Comparison of ENCODE assay signal across 22 cellular contexts in the genomic region with DNA sequence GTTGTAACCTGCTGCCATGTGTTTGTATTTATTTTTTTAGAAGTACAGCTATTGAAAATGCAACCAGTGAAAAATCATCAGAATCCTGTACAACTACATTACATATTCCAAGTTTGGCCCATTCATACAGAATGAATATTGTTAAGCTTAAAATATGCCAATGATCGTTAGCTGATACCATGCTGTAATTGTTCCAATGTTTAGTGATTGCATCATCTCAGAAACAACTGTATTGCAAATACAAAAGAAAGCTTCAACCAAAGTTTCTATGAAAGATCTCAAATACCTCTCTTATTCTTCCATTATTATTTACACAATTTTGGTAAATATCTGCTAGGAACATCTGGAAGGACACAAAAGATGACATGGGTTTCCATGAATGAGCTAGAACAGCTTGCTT. TPM values are rescaled to one million over a fixed set of nuclear protein-coding genes. Genes with fewer than 3 reads are reported as not detected.
DNase-seq lines count a peak whose midpoint lies in the region; ATAC-seq, FAIRE-seq and TF ChIP-seq lines count a peak whose summit lies in the region.
"Had no signal": no experiment of that assay in that cellular context is flagged by ENCODE, and none has a peak within 500 bp of the region (broad histone marks: within the 10 kb centered on the region; RNA-seq: fewer than 3 reads in every experiment).

No MANE protein-coding gene starts in this region.

- H3K27me3 ChIP-seq in HepG2 (ENCODE audit: control insufficient read depth in 1 of 2, insufficient read depth in 2 of 2, low read length in 2 of 2) (no peaks in the 10 kb centered on the region), right lobe of liver (no peaks in the 10 kb centered on the region), K562 (ENCODE audit: control insufficient read depth in 2 of 2, insufficient read depth in 2 of 2, low read length in 2 of 2) (no peaks in the 10 kb centered on the region)
- H3K27me3 ChIP-seq: BLaER1 had no signal

- no peak overlapping the region for H3K4me3 ChIP-seq in HepG2 (replicated peaks in 1 of 3; ENCODE audit: insufficient read depth in 1 of 3, low read depth in 2 of 3, low read length in 3 of 3)
- H3K4me3 ChIP-seq in right lobe of liver: no peak overlapping the region
- H3K4me3 ChIP-seq in K562: no peak overlapping the region
- no peak overlapping the region for H3K4me3 ChIP-seq in fibroblast of mammary gland (ENCODE audit: control insufficient read depth, low read depth, low read length)
- no peak overlapping the region for H3K4me3 ChIP-seq in kidney (ENCODE audit: low read length in 2 of 2)
- H3K4me3 ChIP-seq: BLaER1, HAP-1 had no signal

- BruUV-seq in HepG2 (replicated peaks; lab: Mats Ljungman, UMichigan) (no TSS peak), K562 (replicated peaks; lab: Mats Ljungman, UMichigan) (no TSS peak)

- H3K9me1 ChIP-seq in K562 (ENCODE audit: control insufficient read depth, insufficient read depth, low read length): no peaks in the 10 kb centered on the region

- TF ChIP-seq CTCF in HepG2 (CRISPR knock-in tag; IDR thresholded peaks at IDR 0.05) (no peak), right lobe of liver (IDR thresholded peaks at IDR 0.05) (no peak), K562 (IDR thresholded peaks at IDR 0.05 in 2 of 3, conservative IDR thresholded peaks at IDR 0.05 in 1 of 3; ENCODE audit: insufficient read depth in 2 of 3, low read depth in 1 of 3, low read length in 3 of 3) (no peak), fibroblast of mammary gland (conservative IDR thresholded peaks at IDR 0.05; ENCODE audit: control insufficient read depth, insufficient read depth, low read depth, low read length) (no peak), kidney (IDR thresholded peaks at IDR 0.05; ENCODE audit: borderline replicate concordance, extremely low read depth, insufficient read depth) (no peak)

- ATAC-seq in HepG2 (no peak), right lobe of liver (no peak), K562 (no peak)
- ATAC-seq: CD8-positive, alpha-beta T cell had no signal

- 0% methylated on average over 1 of the region's 1 CpG for WGBS in HepG2 (ENCODE audit: low lambda C conversion rate)
- WGBS in right lobe of liver (ENCODE audit: insufficient coverage, low coverage, low lambda C conversion rate, missing lambda C conversion rate): 32% methylated on average over 1 of the region's 1 CpG
- 0% methylated on average over 1 of the region's 1 CpG for WGBS in K562 (ENCODE audit: insufficient coverage, low coverage, missing lambda C conversion rate)

- H4K20me1 ChIP-seq in HepG2 (ENCODE audit: insufficient read depth, low read length) (no peaks in the 10 kb centered on the region), K562 (replicated peaks; ENCODE audit: control insufficient read depth, insufficient read depth, low read length) (no peaks in the 10 kb centered on the region)
- H4K20me1 ChIP-seq: BLaER1 had no signal

- CTCF ChIA-PET in HepG2 (lab: Yijun Ruan, JAX; ENCODE audit: low intra/inter-chr PET ratio, low total read pairs) (no interaction called here), K562 (lab: Yijun Ruan, JAX; ENCODE audit: low intra/inter-chr PET ratio) (no interaction called here)

- H3K36me3 ChIP-seq in HepG2 (replicated peaks in 1 of 2; ENCODE audit: control insufficient read depth in 1 of 2, insufficient read depth in 2 of 2, low read length in 2 of 2) (no peaks in the 10 kb centered on the region), right lobe of liver (no peaks in the 10 kb centered on the region), K562 (ENCODE audit: control insufficient read depth, insufficient read depth, low read length) (no peaks in the 10 kb centered on the region), kidney (ENCODE audit: control insufficient read depth in 1 of 2, insufficient read depth in 2 of 2, low read length in 2 of 2) (no peaks in the 10 kb centered on the region)
- H3K36me3 ChIP-seq: BLaER1, HAP-1 had no signal

- DNase-seq in HepG2 (ENCODE audit: low spot score): no peak
- DNase-seq in right lobe of liver: no peak
- no peak for DNase-seq in K562 (ENCODE audit: extremely low read depth in 1 of 4, low spot score in 3 of 4)
- peak; percentile 2 for DNase-seq in fibroblast of mammary gland (ENCODE audit: low read depth)
- DNase-seq in kidney: no peak
- DNase-seq in Kasumi-1 (lab: John Stamatoyannopoulos, UW): no peak
- DNase-seq in HuH-7.5 (ENCODE audit: low spot score): no peak
- DNase-seq in GM19238 (ENCODE audit: insufficient read length, low spot score): no peak
- DNase-seq: Caco-2; CD4-positive, CD25-positive, alpha-beta regulatory T cell; CD8-positive, alpha-beta T cell; DMS153; DND-41; GOT3; HFFc6 had no signal

- H3K27ac ChIP-seq in HepG2 (ENCODE audit: extremely low read length, insufficient read depth, low read length) (no peak overlapping the region), right lobe of liver (no peak overlapping the region), K562 (ENCODE audit: extremely low read depth, low read depth, low read length) (no peak overlapping the region), kidney (ENCODE audit: low read depth in 2 of 2, low read length in 2 of 2) (no peak overlapping the region)
- H3K27ac ChIP-seq: 22Rv1, BLaER1, C4-2B had no signal

- FAIRE-seq in HepG2 (lab: Jason Lieb, UNC) (no peak), K562 (lab: Jason Lieb, UNC) (no peak), kidney (lab: Jason Lieb, UNC) (peak; percentile 13)
- FAIRE-seq: G401.6, GM12892, GM19239 had no signal

- in situ Hi-C loops in HepG2 (cut with HindIII; ENCODE audit: extremely low pct_ligation_motif_present, low pct_unique_long_range_greater_than_20kb): no loop called here
- in situ Hi-C loops in K562 (cut with MboI): no loop called here

- TF ChIP-seq POLR2A in HepG2 (IDR thresholded peaks at IDR 0.05; ENCODE audit: insufficient read depth in 1 of 2, low read depth in 2 of 2, low read length in 2 of 2) (no peak), right lobe of liver (IDR thresholded peaks at IDR 0.05) (no peak), K562 (conservative IDR thresholded peaks at IDR 0.05) (no peak)

- H3K4me1 ChIP-seq in HepG2 (ENCODE audit: insufficient read depth, low read length): no peaks in the 10 kb centered on the region
- H3K4me1 ChIP-seq in right lobe of liver: no peaks in the 10 kb centered on the region
- no peaks in the 10 kb centered on the region for H3K4me1 ChIP-seq in K562 (replicated peaks in 1 of 2; ENCODE audit: control insufficient read depth in 2 of 2, insufficient read depth in 2 of 2, low read length in 2 of 2)
- no peaks in the 10 kb centered on the region for H3K4me1 ChIP-seq in kidney (ENCODE audit: control insufficient read depth in 1 of 2, insufficient read depth in 1 of 2, low read depth in 1 of 2, low read length in 2 of 2)
- H3K4me1 ChIP-seq: BLaER1, Caco-2, HAP-1 had no signal

- no peaks in the 10 kb centered on the region for H3K79me2 ChIP-seq in HepG2 (ENCODE audit: insufficient read depth, low read length)
- no peaks in the 10 kb centered on the region for H3K79me2 ChIP-seq in K562 (ENCODE audit: control insufficient read depth, insufficient read depth, low read length)

- H2AFZ ChIP-seq in HepG2 (ENCODE audit: low read length) (no peak overlapping the region), K562 (ENCODE audit: low read depth, low read length) (no peak overlapping the region)

- no peak for TF ChIP-seq EP300 in HepG2 (IDR thresholded peaks at IDR 0.05; ENCODE audit: low read depth in 2 of 2, low read length in 2 of 2)
- no peak for TF ChIP-seq EP300 in HepG2 (CRISPR knock-in tag; IDR thresholded peaks at IDR 0.05; ENCODE audit: borderline replicate concordance)
- no peak for TF ChIP-seq EP300 in K562 (IDR thresholded peaks at IDR 0.05; ENCODE audit: low read length)

- POLR2A ChIA-PET in HepG2 (lab: Yijun Ruan, JAX) (no interaction called here), K562 (lab: Yijun Ruan, JAX) (no interaction called here)

- H3K9ac ChIP-seq in HepG2 (ENCODE audit: insufficient read depth, low read depth, low read length): no peak overlapping the region
- H3K9ac ChIP-seq in K562 (ENCODE audit: insufficient read depth in 1 of 2, low read depth in 2 of 2, low read length in 2 of 2): no peak overlapping the region
- H3K9ac ChIP-seq in kidney (ENCODE audit: low read length in 2 of 2): no peak overlapping the region
- H3K9ac ChIP-seq: BLaER1 had no signal

- intact Hi-C loops in HepG2 (cut with micrococcal nuclease; ENCODE audit: unreplicated experiment): no loop called here
- intact Hi-C loops in right lobe of liver (cut with DNase I): no loop called here
- intact Hi-C loops in K562 (cut with micrococcal nuclease): no loop called here
- intact Hi-C loops in kidney (cut with DNase I): no loop called here

- TF ChIP-seq RAD21 in HepG2 (CRISPR knock-in tag; IDR thresholded peaks at IDR 0.05) (no peak), K562 (CRISPR knock-in tag; conservative IDR thresholded peaks at IDR 0.05 in 1 of 2, IDR thresholded peaks at IDR 0.05 in 1 of 2) (no peak)

- H3K9me3 ChIP-seq in HepG2 (ENCODE audit: low read length) (no peaks in the 10 kb centered on the region), right lobe of liver (no peaks in the 10 kb centered on the region), K562 (replicated peaks; ENCODE audit: control insufficient read depth, insufficient read depth, low read depth, low read length) (no peaks in the 10 kb centered on the region), kidney (ENCODE audit: control insufficient read depth in 1 of 2, low read length in 2 of 2) (no peaks in the 10 kb centered on the region)
- H3K9me3 ChIP-seq: BLaER1, Caco-2, HAP-1 had no signal

- H3K4me2 ChIP-seq in HepG2 (ENCODE audit: low read depth, low read length) (no peak overlapping the region), K562 (ENCODE audit: insufficient read depth, low read length) (no peak overlapping the region)
- H3K4me2 ChIP-seq: BLaER1 had no signal

RNA-seq across cellular contexts. Expression of a gene that starts 51.6 kb away (rescaled TPM):
- total RNA-seq in HepG2 (2016; rRNA removed; fragmentation: Illumina TruSeq; extraction: Trizol) (17.7 and 33.1 TPM in 2 replicates), right lobe of liver (10 to 100 TPM; 21.9 to 43.4 (median 34.5) TPM), K562 (2014; rRNA removed) (0.14 and 0.16 TPM in 2 replicates), K562 (2014; rRNA removed; fragmentation: Illumina TruSeq; extraction: Trizol) (0.16 and 0.18 TPM in 2 replicates), K562 (2015; rRNA removed; fragmentation: Illumina TruSeq; extraction: Trizol) (0.79 and 0.98 TPM in 2 replicates), K562 (2021) (0.31 and 0.65 TPM in 2 replicates), kidney (36.4 TPM)
- 1.7 and 1.8 TPM in 2 replicates for total RNA-seq in HepG2 (2016; cell fraction: cytosol; rRNA removed; fragmentation: Illumina TruSeq; extraction: Trizol; ENCODE audit: low read depth)
- 16.4 and 31.6 TPM in 2 replicates for total RNA-seq in HepG2 (2016; cell fraction: insoluble cytoplasmic fraction; rRNA removed; fragmentation: Illumina TruSeq; extraction: Trizol)
- 6.7 and 7.8 TPM in 2 replicates for total RNA-seq in HepG2 (2016; cell fraction: membrane; rRNA removed; fragmentation: Illumina TruSeq; extraction: Trizol)
- total RNA-seq in HepG2 (2016; cell fraction: nucleus; rRNA removed; fragmentation: Illumina TruSeq; extraction: Trizol): 47.1 and 48.3 TPM in 2 replicates
- polyA plus RNA-seq in HepG2 (2011; rRNA removed) (22.3 and 26.0 TPM in 2 replicates), K562 (2011; rRNA removed) (0.05 and 0.06 TPM in 2 replicates), K562 (2014; fragmentation: Illumina TruSeq; extraction: Trizol) (0.15 TPM in 1 of 2 replicates, not detected in the other), K562 (2014; fragmentation: Nextera tagmentation; extraction: Ambion mirVana) (under 1 TPM in 1 of 2 experiments, not detected in 1; 0.03 TPM), K562 (2014; rRNA removed) (0.03 TPM in 1 of 2 replicates, not detected in the other), kidney (ENCODE audit: insufficient read depth, low read depth, low replicate concordance) (15.1 TPM)
- polyA plus RNA-seq in HepG2 (2011; cell fraction: cytosol; rRNA removed): 9.5 and 15.0 TPM in 2 replicates
- 13.1 and 13.6 TPM in 2 replicates for polyA plus RNA-seq in HepG2 (2011; cell fraction: nucleus; rRNA removed)
- polyA plus RNA-seq in HepG2 (2012): 48.2 and 66.0 TPM in 2 replicates
- polyA plus RNA-seq in HepG2 (2016; cell fraction: cytosol; fragmentation: Illumina TruSeq; extraction: Trizol; ENCODE audit: low read depth): 1.1 TPM in 2 replicates
- 13.5 and 13.7 TPM in 2 replicates for polyA plus RNA-seq in HepG2 (2016; cell fraction: insoluble cytoplasmic fraction; fragmentation: Illumina TruSeq; extraction: Trizol; ENCODE audit: low read depth)
- 2.9 and 3.2 TPM in 2 replicates for polyA plus RNA-seq in HepG2 (2016; cell fraction: membrane; fragmentation: Illumina TruSeq; extraction: Trizol; ENCODE audit: low read depth)
- polyA plus RNA-seq in HepG2 (2016; cell fraction: nucleus; fragmentation: Illumina TruSeq; extraction: Trizol; ENCODE audit: insufficient read depth, low read depth): 40.6 and 40.7 TPM in 2 replicates
- 12.6 and 18.4 TPM in 2 replicates for polyA minus RNA-seq in HepG2 (2011; rRNA and poly(A)+ RNA removed; ENCODE audit: low replicate concordance)
- polyA minus RNA-seq in HepG2 (2011; cell fraction: cytosol; rRNA and poly(A)+ RNA removed): 27.3 and 35.7 TPM in 2 replicates
- polyA minus RNA-seq in HepG2 (2011; cell fraction: nucleus; rRNA and poly(A)+ RNA removed): 78.7 and 87.5 TPM in 2 replicates
- total RNA-seq in K562 (2011; cell fraction: chromatin; rRNA removed; ENCODE audit: low replicate concordance): 0.30 and 0.58 TPM in 2 replicates
- not detected in 2 replicates for total RNA-seq in K562 (2011; cell fraction: nucleolus; rRNA removed)
- total RNA-seq in K562 (2011; cell fraction: nucleoplasm; rRNA removed): not detected in 2 replicates
- 0.12 and 0.15 TPM in 2 replicates for polyA plus RNA-seq in K562 (2011; cell fraction: cytosol; rRNA removed)
- 0.10 TPM in 1 of 2 replicates, not detected in the other for polyA plus RNA-seq in K562 (2011; cell fraction: nucleus; rRNA removed)
- 0.27 and 0.48 TPM in 2 replicates for polyA plus RNA-seq in K562 (2012)
- polyA minus RNA-seq in K562 (2011; rRNA and poly(A)+ RNA removed): 0.03 and 0.28 TPM in 2 replicates
- not detected in 2 replicates for polyA minus RNA-seq in K562 (2011; cell fraction: cytosol; rRNA and poly(A)+ RNA removed)
- polyA minus RNA-seq in K562 (2011; cell fraction: nucleus; rRNA and poly(A)+ RNA removed): 0.11 and 0.13 TPM in 2 replicates
